ENCODE assay signal across 1 cellular context in the genomic region with DNA sequence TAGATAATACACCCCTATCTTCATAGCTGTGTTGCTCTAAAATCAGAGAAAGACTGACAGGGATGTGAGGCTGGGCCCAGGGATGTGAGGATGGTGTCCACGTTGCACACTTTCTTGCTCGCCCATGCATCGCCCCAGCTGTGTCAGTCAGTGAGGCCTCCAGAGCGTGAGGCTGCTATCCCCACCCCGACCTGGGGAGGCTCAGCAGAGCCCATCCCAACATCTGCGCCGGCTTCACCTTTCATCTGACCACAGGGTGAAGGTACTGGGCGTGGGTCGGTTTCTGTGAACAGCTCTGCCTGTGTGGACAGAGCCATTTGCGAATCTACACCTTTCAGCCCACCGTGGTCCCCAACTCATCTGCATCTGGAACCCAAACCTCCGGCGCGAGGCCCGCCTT.
TF ChIP-seq lines count a peak whose summit lies in the region.

No MANE protein-coding gene starts in this region.

TF ChIP-seq in H1, 55 proteins besides CTCF, POLR2A, EP300 and RAD21:
- no peak for TF ChIP-seq TCF12 (IDR thresholded peaks at IDR 0.05; ENCODE audit: low read depth, low read length)
- TF ChIP-seq PHF8 (conservative IDR thresholded peaks at IDR 0.05; ENCODE audit: low read depth, low read length) = no peak
- TF ChIP-seq, protein P1, sequence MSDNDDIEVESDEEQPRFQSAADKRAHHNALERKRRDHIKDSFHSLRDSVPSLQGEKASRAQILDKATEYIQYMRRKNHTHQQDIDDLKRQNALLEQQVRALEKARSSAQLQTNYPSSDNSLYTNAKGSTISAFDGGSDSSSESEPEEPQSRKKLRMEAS (IDR thresholded peaks at IDR 0.05) = no peak
- TF ChIP-seq POLR2AphosphoS5 (IDR thresholded peaks at IDR 0.05; ENCODE audit: low read depth, low read length) = no peak
- no peak for TF ChIP-seq TBP (IDR thresholded peaks at IDR 0.05; ENCODE audit: low read depth, low read length)
- TF ChIP-seq RXRA (IDR thresholded peaks at IDR 0.05; ENCODE audit: insufficient read depth, low read depth, low read length) = no peak
- TF ChIP-seq POU5F1 (IDR thresholded peaks at IDR 0.05; ENCODE audit: low read depth, low read length) = no peak
- no peak for TF ChIP-seq HDAC2 (IDR thresholded peaks at IDR 0.05; ENCODE audit: borderline replicate concordance in 1 of 2, low read depth in 2 of 2, low read length in 2 of 2)
- TF ChIP-seq JUN (IDR thresholded peaks at IDR 0.05; ENCODE audit: low read depth, low read length) = no peak
- TF ChIP-seq KDM1A (IDR thresholded peaks at IDR 0.05; ENCODE audit: borderline replicate concordance, low read length) = no peak
- TF ChIP-seq FOSL1 (IDR thresholded peaks at IDR 0.05; ENCODE audit: insufficient read depth, low read depth, low read length) = no peak
- TF ChIP-seq, protein P2, sequence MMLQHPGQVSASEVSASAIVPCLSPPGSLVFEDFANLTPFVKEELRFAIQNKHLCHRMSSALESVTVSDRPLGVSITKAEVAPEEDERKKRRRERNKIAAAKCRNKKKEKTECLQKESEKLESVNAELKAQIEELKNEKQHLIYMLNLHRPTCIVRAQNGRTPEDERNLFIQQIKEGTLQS (IDR thresholded peaks at IDR 0.05; ENCODE audit: insufficient read depth, low read depth, low read length) = no peak
- TF ChIP-seq NRF1 (IDR thresholded peaks at IDR 0.05; ENCODE audit: low read depth, low read length) = no peak
- TF ChIP-seq KDM5A (IDR thresholded peaks at IDR 0.05; ENCODE audit: low read length) = no peak
- TF ChIP-seq, protein P3, sequence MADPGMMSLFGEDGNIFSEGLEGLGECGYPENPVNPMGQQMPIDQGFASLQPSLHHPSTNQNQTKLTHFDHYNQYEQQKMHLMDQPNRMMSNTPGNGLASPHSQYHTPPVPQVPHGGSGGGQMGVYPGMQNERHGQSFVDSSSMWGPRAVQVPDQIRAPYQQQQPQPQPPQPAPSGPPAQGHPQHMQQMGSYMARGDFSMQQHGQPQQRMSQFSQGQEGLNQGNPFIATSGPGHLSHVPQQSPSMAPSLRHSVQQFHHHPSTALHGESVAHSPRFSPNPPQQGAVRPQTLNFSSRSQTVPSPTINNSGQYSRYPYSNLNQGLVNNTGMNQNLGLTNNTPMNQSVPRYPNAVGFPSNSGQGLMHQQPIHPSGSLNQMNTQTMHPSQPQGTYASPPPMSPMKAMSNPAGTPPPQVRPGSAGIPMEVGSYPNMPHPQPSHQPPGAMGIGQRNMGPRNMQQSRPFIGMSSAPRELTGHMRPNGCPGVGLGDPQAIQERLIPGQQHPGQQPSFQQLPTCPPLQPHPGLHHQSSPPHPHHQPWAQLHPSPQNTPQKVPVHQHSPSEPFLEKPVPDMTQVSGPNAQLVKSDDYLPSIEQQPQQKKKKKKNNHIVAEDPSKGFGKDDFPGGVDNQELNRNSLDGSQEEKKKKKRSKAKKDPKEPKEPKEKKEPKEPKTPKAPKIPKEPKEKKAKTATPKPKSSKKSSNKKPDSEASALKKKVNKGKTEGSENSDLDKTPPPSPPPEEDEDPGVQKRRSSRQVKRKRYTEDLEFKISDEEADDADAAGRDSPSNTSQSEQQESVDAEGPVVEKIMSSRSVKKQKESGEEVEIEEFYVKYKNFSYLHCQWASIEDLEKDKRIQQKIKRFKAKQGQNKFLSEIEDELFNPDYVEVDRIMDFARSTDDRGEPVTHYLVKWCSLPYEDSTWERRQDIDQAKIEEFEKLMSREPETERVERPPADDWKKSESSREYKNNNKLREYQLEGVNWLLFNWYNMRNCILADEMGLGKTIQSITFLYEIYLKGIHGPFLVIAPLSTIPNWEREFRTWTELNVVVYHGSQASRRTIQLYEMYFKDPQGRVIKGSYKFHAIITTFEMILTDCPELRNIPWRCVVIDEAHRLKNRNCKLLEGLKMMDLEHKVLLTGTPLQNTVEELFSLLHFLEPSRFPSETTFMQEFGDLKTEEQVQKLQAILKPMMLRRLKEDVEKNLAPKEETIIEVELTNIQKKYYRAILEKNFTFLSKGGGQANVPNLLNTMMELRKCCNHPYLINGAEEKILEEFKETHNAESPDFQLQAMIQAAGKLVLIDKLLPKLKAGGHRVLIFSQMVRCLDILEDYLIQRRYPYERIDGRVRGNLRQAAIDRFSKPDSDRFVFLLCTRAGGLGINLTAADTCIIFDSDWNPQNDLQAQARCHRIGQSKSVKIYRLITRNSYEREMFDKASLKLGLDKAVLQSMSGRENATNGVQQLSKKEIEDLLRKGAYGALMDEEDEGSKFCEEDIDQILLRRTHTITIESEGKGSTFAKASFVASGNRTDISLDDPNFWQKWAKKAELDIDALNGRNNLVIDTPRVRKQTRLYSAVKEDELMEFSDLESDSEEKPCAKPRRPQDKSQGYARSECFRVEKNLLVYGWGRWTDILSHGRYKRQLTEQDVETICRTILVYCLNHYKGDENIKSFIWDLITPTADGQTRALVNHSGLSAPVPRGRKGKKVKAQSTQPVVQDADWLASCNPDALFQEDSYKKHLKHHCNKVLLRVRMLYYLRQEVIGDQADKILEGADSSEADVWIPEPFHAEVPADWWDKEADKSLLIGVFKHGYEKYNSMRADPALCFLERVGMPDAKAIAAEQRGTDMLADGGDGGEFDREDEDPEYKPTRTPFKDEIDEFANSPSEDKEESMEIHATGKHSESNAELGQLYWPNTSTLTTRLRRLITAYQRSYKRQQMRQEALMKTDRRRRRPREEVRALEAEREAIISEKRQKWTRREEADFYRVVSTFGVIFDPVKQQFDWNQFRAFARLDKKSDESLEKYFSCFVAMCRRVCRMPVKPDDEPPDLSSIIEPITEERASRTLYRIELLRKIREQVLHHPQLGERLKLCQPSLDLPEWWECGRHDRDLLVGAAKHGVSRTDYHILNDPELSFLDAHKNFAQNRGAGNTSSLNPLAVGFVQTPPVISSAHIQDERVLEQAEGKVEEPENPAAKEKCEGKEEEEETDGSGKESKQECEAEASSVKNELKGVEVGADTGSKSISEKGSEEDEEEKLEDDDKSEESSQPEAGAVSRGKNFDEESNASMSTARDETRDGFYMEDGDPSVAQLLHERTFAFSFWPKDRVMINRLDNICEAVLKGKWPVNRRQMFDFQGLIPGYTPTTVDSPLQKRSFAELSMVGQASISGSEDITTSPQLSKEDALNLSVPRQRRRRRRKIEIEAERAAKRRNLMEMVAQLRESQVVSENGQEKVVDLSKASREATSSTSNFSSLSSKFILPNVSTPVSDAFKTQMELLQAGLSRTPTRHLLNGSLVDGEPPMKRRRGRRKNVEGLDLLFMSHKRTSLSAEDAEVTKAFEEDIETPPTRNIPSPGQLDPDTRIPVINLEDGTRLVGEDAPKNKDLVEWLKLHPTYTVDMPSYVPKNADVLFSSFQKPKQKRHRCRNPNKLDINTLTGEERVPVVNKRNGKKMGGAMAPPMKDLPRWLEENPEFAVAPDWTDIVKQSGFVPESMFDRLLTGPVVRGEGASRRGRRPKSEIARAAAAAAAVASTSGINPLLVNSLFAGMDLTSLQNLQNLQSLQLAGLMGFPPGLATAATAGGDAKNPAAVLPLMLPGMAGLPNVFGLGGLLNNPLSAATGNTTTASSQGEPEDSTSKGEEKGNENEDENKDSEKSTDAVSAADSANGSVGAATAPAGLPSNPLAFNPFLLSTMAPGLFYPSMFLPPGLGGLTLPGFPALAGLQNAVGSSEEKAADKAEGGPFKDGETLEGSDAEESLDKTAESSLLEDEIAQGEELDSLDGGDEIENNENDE (IDR thresholded peaks at IDR 0.05; ENCODE audit: insufficient replicate concordance, low read length) = no peak
- no peak for TF ChIP-seq JUND (IDR thresholded peaks at IDR 0.05; ENCODE audit: low read length)
- TF ChIP-seq TAF1 (IDR thresholded peaks at IDR 0.05; ENCODE audit: low read depth, low read length) = no peak
- no peak for TF ChIP-seq CBX8 (IDR thresholded peaks at IDR 0.05; ENCODE audit: borderline replicate concordance, low read depth, low read length)
